In the genomic region with DNA sequence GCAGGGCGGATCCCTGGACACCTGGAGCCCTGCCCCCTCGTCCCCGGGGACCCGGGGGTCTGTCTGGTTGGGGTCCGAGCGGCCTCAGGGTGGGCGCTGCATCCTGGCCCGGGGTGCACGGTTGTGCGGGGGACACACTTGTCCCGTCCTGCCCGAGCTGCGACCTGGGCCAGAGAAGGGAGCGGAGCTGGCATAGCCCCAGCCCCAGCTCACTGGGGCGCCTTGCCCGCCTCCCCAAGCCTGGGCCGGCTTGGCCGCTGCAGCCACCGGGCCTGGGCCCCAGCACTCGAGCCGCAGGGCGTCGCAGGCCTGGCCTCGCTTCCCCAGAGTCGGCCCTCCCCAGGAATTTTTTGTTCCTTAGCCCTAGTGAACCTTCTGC, we compare ENCODE assay signal across 8 cellular contexts. TPM values are rescaled to one million over a fixed set of nuclear protein-coding genes. Genes with fewer than 3 reads are reported as not detected.
A peak's percentile ranks its signal among the peaks of the same experiment; 100 is the strongest.
DNase-seq lines count a peak whose midpoint lies in the region; ATAC-seq and TF ChIP-seq lines count a peak whose summit lies in the region.

No MANE protein-coding gene starts in this region.

- H3K9me3 ChIP-seq in iPS DF 6.9 (ENCODE audit: control insufficient read depth, insufficient read depth, low read length): no peaks in the 10 kb centered on the region
- no peaks in the 10 kb centered on the region for H3K9me3 ChIP-seq in gastrocnemius medialis

- intact Hi-C loops in gastrocnemius medialis (cut with DNase I; ENCODE audit: low total_unique reads): no loop called here

- peak overlapping the region; percentile 25; the same call in 1 of the 2 replicates for H3K4me3 ChIP-seq in GM12865 (ENCODE audit: low read depth, low read length)
- H3K4me3 ChIP-seq in astrocyte of the cerebellum (ENCODE audit: low read depth, low read length): peak overlapping the region; percentile 56
- peak overlapping the region; percentile 46; the same call in 1 of the 2 replicates for H3K4me3 ChIP-seq in iPS DF 6.9 (ENCODE audit: low read length)
- peak overlapping the region; percentile 51 to 70 (median 57) for H3K4me3 ChIP-seq in gastrocnemius medialis

- H3K36me3 ChIP-seq in iPS DF 6.9 (ENCODE audit: control insufficient read depth, insufficient read depth, low read length) (no peaks in the 10 kb centered on the region), gastrocnemius medialis (no peaks in the 10 kb centered on the region)

- TF ChIP-seq CTCF in GM12865 (IDR thresholded peaks at IDR 0.05; ENCODE audit: insufficient read depth, low read depth, low read length, missing control alignments) (no peak), astrocyte of the cerebellum (IDR thresholded peaks at IDR 0.05; ENCODE audit: low read depth, low read length, missing control alignments) (no peak), gastrocnemius medialis (IDR thresholded peaks at IDR 0.05 in 4 of 5, conservative IDR thresholded peaks at IDR 0.05 in 1 of 5) (no peak)

- DNase-seq in GM12865 (ENCODE audit: low read depth) (no peak), astrocyte of the cerebellum (ENCODE audit: low read depth) (no peak), iPS DF 6.9 (ENCODE audit: low read depth, low spot score) (no peak), gastrocnemius medialis (no peak), NCI-H2171 (lab: John Stamatoyannopoulos, UW) (no peak), NCI-H2171 treated with DMSO at 0.1 percent for 48 hours (lab: John Stamatoyannopoulos, UW) (no peak), germinal center (ENCODE audit: low spot score) (no peak), NK-92 (lab: John Stamatoyannopoulos, UW; ENCODE audit: unreplicated experiment) (no peak)

- no peak for TF ChIP-seq POLR2A in gastrocnemius medialis (IDR thresholded peaks at IDR 0.05)

- H3K27ac ChIP-seq in iPS DF 6.9 (ENCODE audit: low read length): no peak overlapping the region
- no peak overlapping the region for H3K27ac ChIP-seq in gastrocnemius medialis

- whole genome bisulfite sequencing in iPS DF 6.9 (ENCODE audit: insufficient coverage, insufficient read length): no CpG with 5 or more reads among the region's 25 CpGs

- H3K27me3 ChIP-seq in iPS DF 6.9 (ENCODE audit: control insufficient read depth, insufficient read depth, low read length) (no peaks in the 10 kb centered on the region), gastrocnemius medialis (no peaks in the 10 kb centered on the region)

- in situ Hi-C loops in astrocyte of the cerebellum (cut with HindIII; ENCODE audit: low sequenced_read_pairs): no loop called here
- in situ Hi-C loops in gastrocnemius medialis (cut with MboI; ENCODE audit: low sequenced_read_pairs in 4 of 4): loop anchor here in 2 of 4 donors (25.0 kb wide), 1 partner anchor 1697 kb away; no protein-coding TSS in a partner anchor

- H3K4me1 ChIP-seq in iPS DF 6.9 (ENCODE audit: control insufficient read depth, insufficient read depth, low read length) (no peaks in the 10 kb centered on the region; the same call in 1 of the 2 replicates), gastrocnemius medialis (peaks cover 0 to 8% of the 10 kb centered on the region in 2 donors)

- no peak for ATAC-seq in gastrocnemius medialis

RNA-seq across cellular contexts. Expression of gene GLRX3, which starts 54.5 kb away (rescaled TPM):
- 10 to 100 TPM; 41.0 to 68.0 (median 50.1) TPM for total RNA-seq in gastrocnemius medialis
